In genomic region chr5:116453920-116454319, GRCh38 we compare ENCODE assay signal across 13 cellular contexts.
DNase-seq lines count a peak whose midpoint lies in the region; ATAC-seq and TF ChIP-seq lines count a peak whose summit lies in the region.
"Had no signal": no experiment of that assay in that cellular context is flagged by ENCODE, and none has a peak within 500 bp of the region (broad histone marks: within the 10 kb centered on the region; RNA-seq: fewer than 3 reads in every experiment).

No MANE protein-coding gene starts in this region.

- peak overlapping the region; percentile 47; the same call in 1 of the 2 replicates for H2AFZ ChIP-seq in SK-N-SH (ENCODE audit: low read depth)

- no peaks in the 10 kb centered on the region for H3K79me2 ChIP-seq in SK-N-SH (ENCODE audit: insufficient read depth)

- H3K27me3 ChIP-seq in SK-N-SH (ENCODE audit: insufficient read depth): no peaks in the 10 kb centered on the region
- H3K27me3 ChIP-seq: cardiac muscle cell, heart left ventricle, vagina had no signal

- no peaks in the 10 kb centered on the region for H3K9me2 ChIP-seq in SK-N-SH

- DNase-seq in A172 (ENCODE audit: low spot score) (peak; percentile 32), SK-N-SH (peak; percentile 52), medulla oblongata (ENCODE audit: extremely low spot score) (peak; percentile 76), posterior vena cava (ENCODE audit: low spot score) (no peak), SIG-M5 (lab: John Stamatoyannopoulos, UW) (no peak)
- DNase-seq: activated T-cell treated with anti-CD3 and anti-CD28 coated beads for 4 hours, NCI-H2081 treated with DMSO at 0.1 percent for 48 hours had no signal

- H3K27ac ChIP-seq in SK-N-SH (ENCODE audit: low read depth in 2 of 2, low read length in 1 of 2): peak overlapping the region; percentile 85 to 99
- H3K27ac ChIP-seq: vagina had no signal

- POLR2A ChIA-PET in SK-N-SH (lab: Yijun Ruan, JAX): no interaction called here

- peak overlapping the region; percentile 53; the same call in 1 of the 2 replicates for H3K9ac ChIP-seq in SK-N-SH

- no peaks in the 10 kb centered on the region for H3K36me3 ChIP-seq in SK-N-SH (replicated peaks in 1 of 2; ENCODE audit: control insufficient read depth in 1 of 2, insufficient read depth in 2 of 2, low read length in 1 of 2)
- H3K36me3 ChIP-seq: cardiac muscle cell, vagina had no signal

- ATAC-seq in HG02610 (IDR thresholded peaks at IDR 0.05; ENCODE audit: unreplicated experiment): peak; percentile 6
- no peak for ATAC-seq in HG03521 (IDR thresholded peaks at IDR 0.05; ENCODE audit: unreplicated experiment)
- no peak for ATAC-seq in GM19467 (IDR thresholded peaks at IDR 0.05; ENCODE audit: unreplicated experiment)

- WGBS in SK-N-SH (ENCODE audit: low lambda C conversion rate): 15% methylated on average over 6 of the region's 6 CpGs

- TF ChIP-seq CTCF in SK-N-SH (IDR thresholded peaks at IDR 0.05): no peak

- TF ChIP-seq RAD21 in SK-N-SH (IDR thresholded peaks at IDR 0.05; ENCODE audit: low read length): no peak

- H3K4me1 ChIP-seq in SK-N-SH (ENCODE audit: control insufficient read depth in 1 of 2, insufficient read depth in 2 of 2, low read depth in 1 of 2, low read length in 1 of 2): peaks cover 24 to 35% of the 10 kb centered on the region in 2 experiments

- H4K20me1 ChIP-seq in SK-N-SH (ENCODE audit: insufficient read depth): no peaks in the 10 kb centered on the region

- H3K4me3 ChIP-seq in SK-N-SH (ENCODE audit: low read depth in 2 of 2, low read length in 1 of 2): peak overlapping the region; percentile 17 to 31
- H3K4me3 ChIP-seq: cardiac muscle cell, vagina had no signal

- H3F3A ChIP-seq in SK-N-SH (replicated peaks; ENCODE audit: insufficient read depth): peaks cover 28% of the 10 kb centered on the region

- TF ChIP-seq EP300 in SK-N-SH (IDR thresholded peaks at IDR 0.05; ENCODE audit: borderline replicate concordance in 1 of 2, low read depth in 1 of 2, low read length in 1 of 2): peak; percentile 18 to 41; a peak in 1 of 4 replicates

- no peaks in the 10 kb centered on the region for H3K9me3 ChIP-seq in SK-N-SH
- H3K9me3 ChIP-seq: heart left ventricle, vagina had no signal

- CTCF ChIA-PET in SK-N-SH (lab: Yijun Ruan, JAX): interaction anchor here (1.3 to 2.1 kb wide), 4 partner anchors 9 to 123 kb away, joined by 3 to 8 read pairs (median 6); no protein-coding TSS in a partner anchor

- intact Hi-C loops in posterior vena cava (cut with DNase I): no loop called here

- H3K4me2 ChIP-seq in SK-N-SH: peak overlapping the region; percentile 79

TF ChIP-seq in SK-N-SH, 30 proteins besides CTCF, POLR2A, EP300 and RAD21:
- no peak for TF ChIP-seq MXI1 (IDR thresholded peaks at IDR 0.05; ENCODE audit: low read depth, low read length)
- no peak for TF ChIP-seq TEAD4 (IDR thresholded peaks at IDR 0.05; ENCODE audit: borderline replicate concordance, insufficient read depth)
- no peak for TF ChIP-seq EZH2phosphoT487 (IDR thresholded peaks at IDR 0.05; ENCODE audit: borderline replicate concordance, low read depth)
- 0 out of 2 replicates have a peak, but pooled peaks have one; percentile 42 for TF ChIP-seq REST (IDR thresholded peaks at IDR 0.05; ENCODE audit: low read depth, low read length)
- 0 out of 2 replicates have a peak, but pooled peaks have one; percentile 15 for TF ChIP-seq MEF2A (IDR thresholded peaks at IDR 0.05; ENCODE audit: borderline replicate concordance, low read depth)
- TF ChIP-seq NFIC (IDR thresholded peaks at IDR 0.05; ENCODE audit: borderline replicate concordance): peak; percentile 46; the same call in 1 of the 2 replicates
- TF ChIP-seq FOXJ3 (CRISPR knock-in tag; IDR thresholded peaks at IDR 0.05): no peak
- TF ChIP-seq JUND (IDR thresholded peaks at IDR 0.05): peak; percentile 42; the same call in 1 of the 2 replicates
- peak; percentile 94 for TF ChIP-seq PBX3 (IDR thresholded peaks at IDR 0.05)
- TF ChIP-seq GATA2 (CRISPR knock-in tag; IDR thresholded peaks at IDR 0.05): no peak

Comparison
In these comparisons a context has a peak if more than half of its experiments do, and no peak if none do; other contexts are left out.
1. DNase-seq: peak in A172 (single experiment), SK-N-SH (single experiment) and medulla oblongata (single experiment); none in posterior vena cava (single experiment) and SIG-M5 (single experiment).